ENCODE assay signal across 1 cellular context in the genomic region with DNA sequence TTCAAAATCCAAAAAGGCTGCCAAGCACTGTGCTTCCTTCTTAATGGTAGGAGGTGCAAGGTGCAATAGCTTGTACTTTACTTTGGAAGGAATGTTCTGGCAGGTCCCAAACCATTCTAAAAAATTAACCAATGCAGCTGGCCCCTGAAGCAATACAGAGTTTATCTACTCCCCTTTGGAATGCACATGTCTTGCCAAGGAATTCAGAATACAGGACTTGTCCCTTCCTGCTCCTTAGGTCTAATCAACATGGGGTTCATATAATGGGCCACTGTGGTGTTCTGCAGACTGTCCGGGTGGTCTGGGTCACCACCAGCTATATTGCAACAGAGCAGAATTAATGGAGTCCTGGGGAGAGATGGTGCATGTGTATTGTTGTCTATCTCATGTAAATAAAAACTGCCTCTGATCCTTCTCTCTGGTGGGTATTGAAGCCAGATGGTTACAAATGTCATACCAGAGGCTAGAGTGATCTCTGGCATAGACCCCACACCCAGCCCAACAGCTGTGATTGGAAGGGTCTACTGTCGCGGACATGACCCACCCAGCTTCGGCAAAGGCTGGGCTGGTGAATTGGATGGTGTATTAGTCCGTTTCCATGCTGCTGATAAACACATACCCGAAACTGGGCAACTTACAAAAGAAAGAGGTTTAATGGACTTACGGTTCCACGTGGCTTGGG.
TF ChIP-seq lines count a peak whose summit lies in the region.

No MANE protein-coding gene starts in this region.

TF ChIP-seq in H1, 55 proteins besides CTCF, POLR2A, EP300 and RAD21 (continued from another document):
- no peak for TF ChIP-seq TAF1 (IDR thresholded peaks at IDR 0.05; ENCODE audit: low read depth, low read length)
- no peak for TF ChIP-seq GTF2F1 (IDR thresholded peaks at IDR 0.05; ENCODE audit: borderline replicate concordance, low read depth, low read length)
- no peak for TF ChIP-seq TEAD4 (IDR thresholded peaks at IDR 0.05; ENCODE audit: low read depth, low read length)
- TF ChIP-seq SIX5 (IDR thresholded peaks at IDR 0.05; ENCODE audit: low read depth, low read length) = no peak
- TF ChIP-seq ASH2L (IDR thresholded peaks at IDR 0.05; ENCODE audit: low read length) = no peak
- TF ChIP-seq JUND (IDR thresholded peaks at IDR 0.05; ENCODE audit: low read length) = no peak
- TF ChIP-seq SIRT6 (IDR thresholded peaks at IDR 0.05; ENCODE audit: low read length) = no peak
- no peak for TF ChIP-seq YY1 (IDR thresholded peaks at IDR 0.05; ENCODE audit: low read depth, low read length)
- no peak for TF ChIP-seq FOSL1 (IDR thresholded peaks at IDR 0.05; ENCODE audit: insufficient read depth, low read depth, low read length)
- TF ChIP-seq PHF8 (conservative IDR thresholded peaks at IDR 0.05; ENCODE audit: low read depth, low read length) = no peak
- no peak for TF ChIP-seq RNF2 (IDR thresholded peaks at IDR 0.05; ENCODE audit: borderline replicate concordance, low read depth, low read length, missing control alignments, poor library complexity, severe bottlenecking)
- no peak for TF ChIP-seq CREB1 (IDR thresholded peaks at IDR 0.05)
- TF ChIP-seq HDAC6 (IDR thresholded peaks at IDR 0.05; ENCODE audit: low read depth, low read length) = no peak
- no peak for TF ChIP-seq ZNF274 (IDR thresholded peaks at IDR 0.05; ENCODE audit: borderline replicate concordance, extremely low read depth, low read length)
- TF ChIP-seq SUZ12 (IDR thresholded peaks at IDR 0.05; ENCODE audit: low read length) = no peak
- no peak for TF ChIP-seq TBP (IDR thresholded peaks at IDR 0.05; ENCODE audit: low read depth, low read length)
- no peak for TF ChIP-seq BACH1 (IDR thresholded peaks at IDR 0.05; ENCODE audit: low read length)
